Comparison of ENCODE assay signal across 9 cellular contexts in the genomic region with DNA sequence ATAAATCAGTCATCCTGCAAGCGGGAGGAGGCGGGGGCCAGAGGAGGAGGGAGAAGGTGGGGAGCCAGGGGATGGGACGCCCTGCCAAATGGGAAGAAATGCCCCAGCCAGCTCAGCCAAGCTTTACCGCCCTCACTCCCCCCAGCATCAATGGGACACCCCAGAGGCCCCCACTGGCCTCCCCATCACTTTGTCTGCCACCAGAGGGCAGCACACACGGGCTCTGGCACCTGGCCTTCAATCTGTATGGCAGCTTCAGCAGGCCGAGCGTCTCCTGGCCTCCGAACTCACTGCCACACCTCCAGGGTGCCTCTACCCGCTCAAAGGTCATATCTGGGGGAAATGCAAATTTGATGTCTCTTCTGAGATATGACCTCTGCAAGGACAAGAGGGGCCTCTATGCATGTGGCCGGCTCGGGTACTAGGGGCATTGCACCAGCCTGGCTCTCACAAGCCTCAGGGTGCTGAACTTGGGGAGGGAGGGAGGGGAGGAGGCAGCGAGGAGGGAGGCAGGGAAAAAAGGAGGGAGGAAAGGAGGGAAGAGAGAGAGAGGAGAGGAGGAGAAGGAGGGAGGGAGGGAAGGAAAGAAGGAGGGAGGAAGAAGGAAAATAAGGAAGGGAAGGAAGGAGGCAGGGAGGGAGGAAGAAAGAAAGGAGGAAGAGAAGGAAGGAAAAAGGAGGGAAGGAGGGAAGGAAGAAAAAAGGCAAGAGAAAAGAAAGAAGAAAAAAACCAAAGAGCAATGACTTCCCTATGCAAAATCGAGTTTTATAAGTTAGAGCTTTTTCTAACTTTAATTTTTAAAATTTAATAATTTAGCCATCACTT. TPM values are rescaled to one million over a fixed set of nuclear protein-coding genes. Genes with fewer than 3 reads are reported as not detected.
A peak's percentile ranks its signal among the peaks of the same experiment; 100 is the strongest.
DNase-seq lines count a peak whose midpoint lies in the region; ATAC-seq, FAIRE-seq and TF ChIP-seq lines count a peak whose summit lies in the region.
"Had no signal": no experiment of that assay in that cellular context is flagged by ENCODE, and none has a peak within 500 bp of the region (broad histone marks: within the 10 kb centered on the region; RNA-seq: fewer than 3 reads in every experiment).

No MANE protein-coding gene starts in this region.

- H3K4me1 Mint-ChIP-seq in activated T-helper 1 cell treated with anti-CD3 and anti-CD28 coated beads, Interleukin-12 subunit alpha, Interleukin-12 subunit beta, Interleukin-2, Interleukin-4 antibody, amounts not matched to agents 30 ng/mL and 10 ng/mL and 1 ng/mL, durations not matched to agents 14 hours and 24 hours and 36 hours (ENCODE audit: low read depth): peaks cover 5% of the 10 kb centered on the region

- peaks cover 48% of the 10 kb centered on the region for H3K27me3 Mint-ChIP-seq in activated T-helper 1 cell treated with anti-CD3 and anti-CD28 coated beads, Interleukin-12 subunit alpha, Interleukin-12 subunit beta, Interleukin-2, Interleukin-4 antibody, amounts not matched to agents 30 ng/mL and 10 ng/mL and 1 ng/mL, durations not matched to agents 14 hours and 24 hours and 36 hours (ENCODE audit: insufficient read depth)

- H3K4me3 Mint-ChIP-seq in activated T-helper 1 cell treated with anti-CD3 and anti-CD28 coated beads, Interleukin-12 subunit alpha, Interleukin-12 subunit beta, Interleukin-2, Interleukin-4 antibody, amounts not matched to agents 30 ng/mL and 10 ng/mL and 1 ng/mL, durations not matched to agents 14 hours and 24 hours and 36 hours: no peak overlapping the region

- peak; percentile 94 for TF ChIP-seq CTCF in GM06990 (IDR thresholded peaks at IDR 0.05; ENCODE audit: insufficient read depth, low read length, poor library complexity, severe bottlenecking)
- TF ChIP-seq CTCF in Peyer's patch (IDR thresholded peaks at IDR 0.05): peak; percentile 12 to 86 (median 68)
- peak; percentile 94 for TF ChIP-seq CTCF in foreskin fibroblast (IDR thresholded peaks at IDR 0.05; ENCODE audit: low read depth, low read length)
- TF ChIP-seq CTCF in pancreas (IDR thresholded peaks at IDR 0.05): peak; percentile 54 to 63 (median 60)
- TF ChIP-seq CTCF in upper lobe of left lung (IDR thresholded peaks at IDR 0.05): peak in 5 of 6 experiments; percentile 44 to 70 (median 59)

- no peak overlapping the region for H3K27ac ChIP-seq in Peyer's patch
- no peak overlapping the region for H3K27ac ChIP-seq in pancreas
- H3K27ac ChIP-seq in upper lobe of left lung: no peak overlapping the region

- H3K4me3 ChIP-seq in GM06990 (replicated peaks; ENCODE audit: low read depth, low read length) (no peak overlapping the region), Peyer's patch (no peak overlapping the region), foreskin fibroblast (ENCODE audit: low read depth in 1 of 2, low read length in 2 of 2) (no peak overlapping the region), pancreas (no peak overlapping the region), upper lobe of left lung (no peak overlapping the region)

- no peak overlapping the region for H3K27ac Mint-ChIP-seq in activated T-helper 1 cell treated with anti-CD3 and anti-CD28 coated beads, Interleukin-12 subunit alpha, Interleukin-12 subunit beta, Interleukin-2, Interleukin-4 antibody, amounts not matched to agents 30 ng/mL and 10 ng/mL and 1 ng/mL, durations not matched to agents 14 hours and 24 hours and 36 hours

- H3K9me3 Mint-ChIP-seq in activated T-helper 1 cell treated with anti-CD3 and anti-CD28 coated beads, Interleukin-12 subunit alpha, Interleukin-12 subunit beta, Interleukin-2, Interleukin-4 antibody, amounts not matched to agents 30 ng/mL and 10 ng/mL and 1 ng/mL, durations not matched to agents 14 hours and 24 hours and 36 hours: no peaks in the 10 kb centered on the region

- no peak for TF ChIP-seq EP300 in upper lobe of left lung (IDR thresholded peaks at IDR 0.05)

- peaks cover 2% of the 10 kb centered on the region for H3K27me3 ChIP-seq in GM06990 (replicated peaks; ENCODE audit: control insufficient read depth, insufficient read depth, low read length)
- H3K27me3 ChIP-seq in Peyer's patch: peaks cover 0 to 4% of the 10 kb centered on the region in 2 donors
- no peaks in the 10 kb centered on the region for H3K27me3 ChIP-seq in pancreas
- H3K27me3 ChIP-seq in upper lobe of left lung: peaks cover 0 to 12% (median 6%) of the 10 kb centered on the region in 4 donors

- 19 to 20% methylated on average over 13 of the region's 13 CpGs for WGBS in pancreas, 2 donors
- WGBS in upper lobe of left lung, 2 donors: 10 to 40% methylated on average over 7 to 11 of the region's 13 CpGs

- H3K36me3 Mint-ChIP-seq in activated T-helper 1 cell treated with anti-CD3 and anti-CD28 coated beads, Interleukin-12 subunit alpha, Interleukin-12 subunit beta, Interleukin-2, Interleukin-4 antibody, amounts not matched to agents 30 ng/mL and 10 ng/mL and 1 ng/mL, durations not matched to agents 14 hours and 24 hours and 36 hours (ENCODE audit: low read depth): peaks cover 1% of the 10 kb centered on the region

- no peaks in the 10 kb centered on the region for H3K9me3 ChIP-seq in Peyer's patch
- no peaks in the 10 kb centered on the region for H3K9me3 ChIP-seq in pancreas
- no peaks in the 10 kb centered on the region for H3K9me3 ChIP-seq in upper lobe of left lung

- H3K36me3 ChIP-seq in GM06990 (ENCODE audit: control insufficient read depth, insufficient read depth, low read length) (no peaks in the 10 kb centered on the region), Peyer's patch (no peaks in the 10 kb centered on the region), pancreas (no peaks in the 10 kb centered on the region), upper lobe of left lung (no peaks in the 10 kb centered on the region)

- FAIRE-seq in pancreas (lab: Jason Lieb, UNC): no peak
- FAIRE-seq: islet of Langerhans had no signal

- H3K4me1 ChIP-seq in Peyer's patch: peaks cover 0 to 8% (median under 1%) of the 10 kb centered on the region in 4 donors
- H3K4me1 ChIP-seq in pancreas: no peaks in the 10 kb centered on the region
- peaks cover 2 to 4% (median 2%) of the 10 kb centered on the region in 4 donors for H3K4me1 ChIP-seq in upper lobe of left lung

- intact Hi-C loops in activated T-helper 1 cell treated with anti-CD3 and anti-CD28 coated beads, Interleukin-12 subunit alpha, Interleukin-12 subunit beta, Interleukin-2, Interleukin-4 antibody, amounts not matched to agents 30 ng/mL and 10 ng/mL and 1 ng/mL, durations not matched to agents 14 hours and 24 hours and 36 hours (cut with micrococcal nuclease): loop anchor here (1.0 kb wide), 1 partner anchor 508 kb away; no protein-coding TSS in a partner anchor
- intact Hi-C loops in pancreas (cut with DNase I): no loop called here

- peak; percentile 69 for ATAC-seq in HG03095 (IDR thresholded peaks at IDR 0.05; ENCODE audit: unreplicated experiment)
- peak; percentile 76 to 89 (median 85) for ATAC-seq in pancreas
- peak; percentile 77 to 83 for ATAC-seq in upper lobe of left lung (ENCODE audit: low FRiP score in 2 of 2)
- no peak for ATAC-seq in GM18519 (IDR thresholded peaks at IDR 0.05; ENCODE audit: low FRiP score, unreplicated experiment)

- TF ChIP-seq POLR2A in Peyer's patch (IDR thresholded peaks at IDR 0.05) (no peak), upper lobe of left lung (IDR thresholded peaks at IDR 0.05) (no peak)

- DNase-seq in GM06990 (ENCODE audit: extremely low read depth, insufficient read length) (peak; percentile 43), Peyer's patch (peak; percentile 60 to 89 (median 81)), foreskin fibroblast (peak; percentile 29 to 76), pancreas (peak; percentile 35 to 84 (median 68)), upper lobe of left lung (peak in 1 of 2 donors; percentile 47)
- peak; percentile 44 for DNase-seq in activated T-helper 1 cell treated with anti-CD3 and anti-CD28 coated beads, Interleukin-12 subunit alpha, Interleukin-12 subunit beta, Interleukin-2, Interleukin-4 antibody, amounts not matched to agents 30 ng/mL and 10 ng/mL and 1 ng/mL, durations not matched to agents 14 hours and 24 hours and 36 hours (ENCODE audit: low spot score)

RNA-seq across cellular contexts. Expression of a gene that starts 0.7 kb away (rescaled TPM):
- total RNA-seq in Peyer's patch: 1 to 10 TPM in 2 of 4 donors, under 1 TPM in 1, not detected in 1; 0.88 to 2.7 (median 2.4) TPM
- total RNA-seq in activated T-helper 1 cell treated with anti-CD3 and anti-CD28 coated beads, Interleukin-12 subunit alpha, Interleukin-12 subunit beta, Interleukin-2, Interleukin-4 antibody, amounts not matched to agents 30 ng/mL and 10 ng/mL and 1 ng/mL, durations not matched to agents 14 hours and 24 hours and 36 hours: not detected in 2 replicates
- under 1 TPM in 2 of 6 donors, not detected in 4; 0.09 to 0.31 TPM for total RNA-seq in pancreas
- polyA plus RNA-seq in pancreas: under 1 TPM in 1 of 2 donors, not detected in 1; 0.14 TPM
- 1 to 10 TPM in 5 of 6 donors, under 1 TPM in 1; 0.97 to 3.5 (median 1.9) TPM for total RNA-seq in upper lobe of left lung

RNA-seq across cellular contexts. Expression of a gene that starts 33.4 kb away (rescaled TPM):
- total RNA-seq in Peyer's patch: 100 to 1,000 TPM in 1 of 4 donors, 10 to 100 TPM in 3; 38.4 to 155 (median 81.6) TPM
- total RNA-seq in activated T-helper 1 cell treated with anti-CD3 and anti-CD28 coated beads, Interleukin-12 subunit alpha, Interleukin-12 subunit beta, Interleukin-2, Interleukin-4 antibody, amounts not matched to agents 30 ng/mL and 10 ng/mL and 1 ng/mL, durations not matched to agents 14 hours and 24 hours and 36 hours: 30.2 and 34.8 TPM in 2 replicates
- 10 to 100 TPM; 17.1 to 34.5 (median 21.5) TPM for total RNA-seq in pancreas
- 10 to 100 TPM; 17.9 to 19.7 TPM for polyA plus RNA-seq in pancreas
- 100 to 1,000 TPM in 1 of 6 donors, 10 to 100 TPM in 5; 34.4 to 185 (median 50.0) TPM for total RNA-seq in upper lobe of left lung

RNA-seq across cellular contexts. Expression of a gene that starts 53.0 kb away (rescaled TPM):
- 100 to 1,000 TPM in 1 of 4 donors, 10 to 100 TPM in 3; 63.7 to 103 (median 73.5) TPM for total RNA-seq in Peyer's patch
- 87.8 and 89.0 TPM in 2 replicates for total RNA-seq in activated T-helper 1 cell treated with anti-CD3 and anti-CD28 coated beads, Interleukin-12 subunit alpha, Interleukin-12 subunit beta, Interleukin-2, Interleukin-4 antibody, amounts not matched to agents 30 ng/mL and 10 ng/mL and 1 ng/mL, durations not matched to agents 14 hours and 24 hours and 36 hours
- 10 to 100 TPM; 17.4 to 33.0 (median 23.2) TPM for total RNA-seq in pancreas
- polyA plus RNA-seq in pancreas: 10 to 100 TPM; 67.2 to 68.5 TPM
- 100 to 1,000 TPM in 1 of 6 donors, 10 to 100 TPM in 5; 40.9 to 133 (median 49.7) TPM for total RNA-seq in upper lobe of left lung
